Comparison of ENCODE assay signal across 11 cellular contexts in the genomic region with DNA sequence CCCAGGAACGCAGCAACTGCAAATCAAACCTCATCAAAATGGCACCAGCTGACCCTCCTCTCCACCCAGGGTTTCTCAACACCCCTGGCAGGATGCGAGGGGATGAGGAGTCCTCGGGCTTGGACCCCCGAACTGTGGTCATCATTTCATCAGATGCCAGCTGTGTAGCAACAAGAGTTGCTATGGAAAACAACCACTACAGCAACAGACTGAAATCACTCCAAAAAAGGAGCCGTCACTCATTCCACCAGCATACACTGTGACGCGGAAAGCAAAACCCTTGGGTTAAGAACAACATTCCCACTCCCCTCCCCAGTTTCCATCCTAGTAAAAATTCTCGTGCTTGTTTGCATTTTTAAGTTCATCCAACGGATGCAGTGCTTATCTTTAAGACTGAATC. TPM values are rescaled to one million over a fixed set of nuclear protein-coding genes. Genes with fewer than 3 reads are reported as not detected.
A peak's percentile ranks its signal among the peaks of the same experiment; 100 is the strongest.
DNase-seq lines count a peak whose midpoint lies in the region; ATAC-seq and TF ChIP-seq lines count a peak whose summit lies in the region.
"Had no signal": no experiment of that assay in that cellular context is flagged by ENCODE, and none has a peak within 500 bp of the region (broad histone marks: within the 10 kb centered on the region; RNA-seq: fewer than 3 reads in every experiment).

No MANE protein-coding gene starts in this region.

- BruUV-seq in Panc1 (replicated peaks; lab: Mats Ljungman, UMichigan), result no TSS peak

- intact Hi-C loops in Panc1 (cut with micrococcal nuclease; ENCODE audit: unreplicated experiment), result loop anchor here (10.0 kb wide), 1 partner anchor 49 kb away; no protein-coding TSS in a partner anchor

- H3K27ac ChIP-seq in Panc1 (ENCODE audit: low read length), result peak overlapping the region; percentile 97

- CTCF ChIA-PET in Panc1 (lab: Charles Lee), result no interaction called here

- peaks cover 79% of the 10 kb centered on the region for H3K4me1 ChIP-seq in Panc1 (ENCODE audit: control insufficient read depth, insufficient read depth, low read length)

- in situ Hi-C loops in Panc1 (cut with HindIII; ENCODE audit: low pct_unique_long_range_greater_than_20kb, low sequenced_read_pairs), result no loop called here

- ATAC-seq in Panc1 (peak; percentile 27; the same call in 1 of the 2 replicates), omental fat pad (ENCODE audit: low FRiP score) (peak; percentile 55), HG02623 (IDR thresholded peaks at IDR 0.05; ENCODE audit: unreplicated experiment) (no peak), HG02642 (IDR thresholded peaks at IDR 0.05; ENCODE audit: poor library complexity, unreplicated experiment) (no peak)

- TF ChIP-seq CTCF in AG09309 (IDR thresholded peaks at IDR 0.05; ENCODE audit: control insufficient read depth, insufficient read depth, low read depth, low read length, missing control alignments) (no peak), Panc1 (IDR thresholded peaks at IDR 0.05) (no peak), omental fat pad (IDR thresholded peaks at IDR 0.05) (no peak)

- peaks cover 2% of the 10 kb centered on the region for H3K36me3 ChIP-seq in Panc1 (ENCODE audit: control insufficient read depth, insufficient read depth, low read length)

- no peak overlapping the region for H3K4me3 ChIP-seq in AG09309 (ENCODE audit: control insufficient read depth, low read depth, low read length)
- H3K4me3 ChIP-seq in Panc1 (ENCODE audit: low read depth in 2 of 2, low read length in 2 of 2), result peak overlapping the region; percentile 15 to 34

- POLR2A ChIA-PET in Panc1 (lab: Charles Lee), result no interaction called here

- H3K27me3 ChIP-seq in Panc1 (ENCODE audit: control insufficient read depth, insufficient read depth, low read length), result no peaks in the 10 kb centered on the region

- DNase-seq in AG09309 (ENCODE audit: low read depth) (peak; percentile 86), Panc1 (ENCODE audit: low read depth, low spot score) (no peak), fibroblast of gingiva (ENCODE audit: low read depth) (peak; percentile 88), omental fat pad (ENCODE audit: low spot score) (no peak), DMS153 (lab: John Stamatoyannopoulos, UW) (no peak), epidermal melanocyte (ENCODE audit: insufficient read length, low spot score) (no peak)
- DNase-seq: activated naive CD8-positive, alpha-beta T cell treated with anti-CD3 and anti-CD28 coated beads for 36 hours; DMS79 treated with DMSO at 0.1 percent for 48 hours; SHP77 treated with DMSO at 0.1 percent for 48 hours had no signal

- no peaks in the 10 kb centered on the region for H3K9me3 ChIP-seq in Panc1 (ENCODE audit: control insufficient read depth, insufficient read depth, low read depth, low read length)

RNA-seq across cellular contexts. Expression of a gene that starts 40.1 kb away (rescaled TPM):
- 66.0 TPM for total RNA-seq in Panc1 (2021; ENCODE audit: unreplicated experiment)
- polyA plus RNA-seq in Panc1 (2012; ENCODE audit: insufficient read length), result 61.2 TPM
- total RNA-seq in omental fat pad, result 10 to 100 TPM; 41.3 to 54.7 (median 49.5) TPM

Comparison
In these comparisons a context has a peak if more than half of its experiments do, and no peak if none do; other contexts are left out.
1. DNase-seq: peak in AG09309 (single experiment) and fibroblast of gingiva (single experiment); none in Panc1 (single experiment), omental fat pad (single experiment), DMS153 (single experiment) and epidermal melanocyte (single experiment).
2. ATAC-seq: peak in Panc1 (single experiment) and omental fat pad (single experiment); none in HG02623 (single experiment) and HG02642 (single experiment).